Comparison of ENCODE assay signal across 9 cellular contexts in genomic region chr7:134431805-134432204, GRCh38. TPM values are rescaled to one million over a fixed set of nuclear protein-coding genes. Genes with fewer than 3 reads are reported as not detected.
DNase-seq lines count a peak whose midpoint lies in the region; ATAC-seq, FAIRE-seq and TF ChIP-seq lines count a peak whose summit lies in the region.
"Had no signal": no experiment of that assay in that cellular context is flagged by ENCODE, and none has a peak within 500 bp of the region (broad histone marks: within the 10 kb centered on the region; RNA-seq: fewer than 3 reads in every experiment).

No MANE protein-coding gene starts in this region.

- DNase-seq in GM23338 (ENCODE audit: low spot score), result no peak
- peak; percentile 7 for DNase-seq in PC-3
- DNase-seq in endothelial cell of umbilical vein (ENCODE audit: low read depth, low spot score), result no peak
- DNase-seq in psoas muscle, result no peak
- no peak for DNase-seq in NCI-H2107 treated with DMSO at 0.1 percent for 48 hours (lab: John Stamatoyannopoulos, UW; ENCODE audit: unreplicated experiment)

- CTCF ChIA-PET in PC-3 (lab: Charles Lee) (interaction anchor here (0.5 to 2.5 kb wide), 16 partner anchors 11 to 201 kb away, joined by 3 to 47 read pairs (median 5); no protein-coding TSS in a partner anchor), endothelial cell of umbilical vein (lab: Charles Lee) (interaction anchor here (0.7 to 2.6 kb wide), 32 partner anchors 9 to 504 kb away, joined by 3 to 224 read pairs (median 10); partner anchors contain the start of genes AKR1B1, AKR1B10, AKR1B15 and SLC35B4)

- H3K9ac ChIP-seq in PC-3 (ENCODE audit: low read length) (peak overlapping the region; percentile 67), endothelial cell of umbilical vein (replicated peaks; ENCODE audit: extremely low read depth, insufficient read depth, low read length) (peak overlapping the region; percentile 19)

- peak overlapping the region; percentile 81; the same call in 2 of the 3 replicates for H3K4me3 Mint-ChIP-seq in GM23338

- TF ChIP-seq CTCF in GM23338 (conservative IDR thresholded peaks at IDR 0.05; ENCODE audit: low read depth in 2 of 2) (no peak), PC-3 (conservative IDR thresholded peaks at IDR 0.05; ENCODE audit: low read depth, low read length) (no peak), endothelial cell of umbilical vein (IDR thresholded peaks at IDR 0.05; ENCODE audit: extremely low read depth in 1 of 2, insufficient read depth in 1 of 2, low read depth in 1 of 2, low read length in 2 of 2) (no peak), psoas muscle (IDR thresholded peaks at IDR 0.05) (no peak)

- no peaks in the 10 kb centered on the region for H3F3A ChIP-seq in GM23338 (replicated peaks; ENCODE audit: low read depth)
- no peaks in the 10 kb centered on the region for H3F3A ChIP-seq in PC-3 (ENCODE audit: low read length, unreplicated experiment)

- no peak for FAIRE-seq in endothelial cell of umbilical vein (lab: Jason Lieb, UNC)

- BruUV-seq in PC-3 (replicated peaks; lab: Mats Ljungman, UMichigan) (TSS peak; percentile 68), endothelial cell of umbilical vein (replicated peaks; lab: Mats Ljungman, UMichigan) (no TSS peak)

- H3K4me3 ChIP-seq in GM23338 (peak overlapping the region; percentile 62), PC-3 (ENCODE audit: low read length) (peak overlapping the region; percentile 72), endothelial cell of umbilical vein (replicated peaks in 1 of 3; ENCODE audit: insufficient read depth in 1 of 3, low read depth in 1 of 3, low read length in 3 of 3) (peak overlapping the region in 1 of 3 experiments; percentile 44), psoas muscle (peak overlapping the region; percentile 62)

- H3K36me3 Mint-ChIP-seq in GM23338 (ENCODE audit: low read depth), result no peaks in the 10 kb centered on the region

- peaks cover 5% of the 10 kb centered on the region; the same call in 1 of the 2 replicates for H3K4me1 ChIP-seq in GM23338 (ENCODE audit: insufficient read depth)
- peaks cover 28% of the 10 kb centered on the region for H3K4me1 ChIP-seq in PC-3 (ENCODE audit: insufficient read depth, low read length)
- peaks cover 9% of the 10 kb centered on the region for H3K4me1 ChIP-seq in endothelial cell of umbilical vein (ENCODE audit: control insufficient read depth, extremely low read depth, insufficient read depth, low read length)
- H3K4me1 ChIP-seq in psoas muscle, result peaks cover 7% of the 10 kb centered on the region

- H3K9me3 ChIP-seq in PC-3 (ENCODE audit: low read length) (no peaks in the 10 kb centered on the region), endothelial cell of umbilical vein (replicated peaks; ENCODE audit: control insufficient read depth, insufficient read depth, low read length) (no peaks in the 10 kb centered on the region), psoas muscle (no peaks in the 10 kb centered on the region)
- H3K9me3 ChIP-seq: neutrophil had no signal

- no peaks in the 10 kb centered on the region; the same call in 2 of the 3 replicates for H3K9me3 Mint-ChIP-seq in GM23338

- H3K27me3 ChIP-seq in GM23338 (ENCODE audit: insufficient read depth), result no peaks in the 10 kb centered on the region
- no peaks in the 10 kb centered on the region for H3K27me3 ChIP-seq in PC-3 (ENCODE audit: low read length)
- no peaks in the 10 kb centered on the region for H3K27me3 ChIP-seq in endothelial cell of umbilical vein (ENCODE audit: control insufficient read depth in 2 of 2, insufficient read depth in 2 of 2, low read length in 2 of 2)
- H3K27me3 ChIP-seq in psoas muscle (ENCODE audit: insufficient read depth in 3 of 3, low read length in 2 of 3), result no peaks in the 10 kb centered on the region

- no peaks in the 10 kb centered on the region; the same call in 1 of the 3 replicates for H3K4me1 Mint-ChIP-seq in GM23338

- no peak overlapping the region for H3K27ac Mint-ChIP-seq in GM23338

- H3K9me2 ChIP-seq in GM23338 (ENCODE audit: insufficient read depth) (no peaks in the 10 kb centered on the region), PC-3 (replicated peaks; ENCODE audit: low read length) (no peaks in the 10 kb centered on the region)

- no peak for TF ChIP-seq POLR2A in endothelial cell of umbilical vein (IDR thresholded peaks at IDR 0.05; ENCODE audit: low read depth, low read length)

- intact Hi-C loops in PC-3 (cut with micrococcal nuclease), result loop anchor here (2.0 to 10.0 kb wide), 2 partner anchors 175 to 523 kb away; no protein-coding TSS in a partner anchor
- intact Hi-C loops in endothelial cell of umbilical vein (cut with micrococcal nuclease), result loop anchor here (1.0 to 10.0 kb wide), 8 partner anchors 27 to 523 kb away; partner anchors contain the start of gene AKR1B1
- intact Hi-C loops in psoas muscle (cut with DNase I), result loop anchor here (1.0 to 5.0 kb wide), 5 partner anchors 81 to 175 kb away; no protein-coding TSS in a partner anchor

- H3K79me2 ChIP-seq in GM23338 (replicated peaks; ENCODE audit: insufficient read depth) (no peaks in the 10 kb centered on the region), PC-3 (ENCODE audit: low read length) (no peaks in the 10 kb centered on the region), endothelial cell of umbilical vein (ENCODE audit: control insufficient read depth, insufficient read depth, low read length) (no peaks in the 10 kb centered on the region)

- H2AFZ ChIP-seq in GM23338 (peak overlapping the region; percentile 90), PC-3 (ENCODE audit: low read length) (peak overlapping the region; percentile 95), endothelial cell of umbilical vein (ENCODE audit: low read depth, low read length) (peak overlapping the region; percentile 95)

- H3K27ac ChIP-seq in GM23338 (ENCODE audit: low read depth) (no peak overlapping the region), PC-3 (ENCODE audit: low read length) (peak overlapping the region; percentile 56; the same call in 1 of the 2 replicates), endothelial cell of umbilical vein (ENCODE audit: insufficient read depth, low read depth, low read length) (peak overlapping the region; percentile 45), psoas muscle (peak overlapping the region; percentile 82)
- H3K27ac ChIP-seq: neutrophil had no signal

- H3K27me3 Mint-ChIP-seq in GM23338 (ENCODE audit: insufficient read depth, low read depth, poor library complexity), result no peaks in the 10 kb centered on the region

- 64 to 68% (median 65%) methylated on average over 12 of the region's 12 CpGs for WGBS in psoas muscle, 3 donors

- dilution Hi-C loops in endothelial cell of umbilical vein (cut with MboI; ENCODE audit: extremely low pct_ligation_motif_present, low sequenced_read_pairs), result no loop called here

- no peaks in the 10 kb centered on the region for H4K20me1 ChIP-seq in GM23338 (replicated peaks; ENCODE audit: insufficient read depth)
- no peaks in the 10 kb centered on the region for H4K20me1 ChIP-seq in PC-3 (ENCODE audit: low read length)
- no peaks in the 10 kb centered on the region for H4K20me1 ChIP-seq in endothelial cell of umbilical vein (replicated peaks; ENCODE audit: control insufficient read depth, extremely low read depth, insufficient read depth, low read length)

- H3K36me3 ChIP-seq in GM23338 (ENCODE audit: insufficient read depth) (no peaks in the 10 kb centered on the region), PC-3 (ENCODE audit: low read depth, low read length) (no peaks in the 10 kb centered on the region), endothelial cell of umbilical vein (ENCODE audit: control insufficient read depth in 2 of 2, extremely low read depth in 1 of 2, insufficient read depth in 2 of 2, low read length in 2 of 2) (no peaks in the 10 kb centered on the region), psoas muscle (ENCODE audit: insufficient read depth in 1 of 2, low read depth in 1 of 2) (no peaks in the 10 kb centered on the region)
- H3K36me3 ChIP-seq: neutrophil had no signal

- POLR2A ChIA-PET in PC-3 (lab: Charles Lee; ENCODE audit: unreplicated experiment), result interaction anchor here (0.6 to 1.0 kb wide), 2 partner anchors 81 to 212 kb away, joined by 3 read pairs; no protein-coding TSS in a partner anchor
- POLR2A ChIA-PET in endothelial cell of umbilical vein (lab: Charles Lee), result no interaction called here

- no peak for ATAC-seq in GM23338
- ATAC-seq in PC-3, result peak; percentile 3; the same call in 1 of the 2 replicates
- ATAC-seq in psoas muscle, result no peak
- no peak for ATAC-seq in HG03571 (IDR thresholded peaks at IDR 0.05; ENCODE audit: unreplicated experiment)
- ATAC-seq in GM21825 (IDR thresholded peaks at IDR 0.05; ENCODE audit: unreplicated experiment), result no peak
- ATAC-seq in GM21526 (IDR thresholded peaks at IDR 0.05; ENCODE audit: low FRiP score, unreplicated experiment), result no peak

- H3K9me1 ChIP-seq in endothelial cell of umbilical vein (replicated peaks; ENCODE audit: control insufficient read depth, extremely low read depth, insufficient read depth, low read length), result no peaks in the 10 kb centered on the region

- H3K4me2 ChIP-seq in GM23338, result peak overlapping the region; percentile 84
- H3K4me2 ChIP-seq in PC-3 (ENCODE audit: low read length), result peak overlapping the region; percentile 98
- H3K4me2 ChIP-seq in endothelial cell of umbilical vein (ENCODE audit: insufficient read depth, low read length), result peak overlapping the region; percentile 46

TF ChIP-seq in endothelial cell of umbilical vein, 7 proteins besides CTCF, POLR2A, EP300 and RAD21 (continues in another document):
- TF ChIP-seq POLR2AphosphoS5 (IDR thresholded peaks at IDR 0.05; ENCODE audit: insufficient read depth, low read depth, low read length), result no peak
- no peak for TF ChIP-seq FOS (IDR thresholded peaks at IDR 0.05; ENCODE audit: borderline replicate concordance, insufficient read depth, low read length)
- TF ChIP-seq MYC (IDR thresholded peaks at IDR 0.05; ENCODE audit: low read depth, low read length), result no peak
- TF ChIP-seq GATA2 (IDR thresholded peaks at IDR 0.05; ENCODE audit: insufficient read depth, insufficient read length, low read depth, low read length), result no peak

RNA-seq across cellular contexts. Expression of gene AKR1B1, which starts 27.1 kb away (rescaled TPM):
- 132 and 153 TPM in 2 replicates for total RNA-seq in GM23338 (2014; rRNA removed; shearing (Covaris generic))
- polyA plus RNA-seq in GM23338 (2016; fragmentation: Nextera tagmentation; extraction: Ambion mirVana) (138 and 154 TPM in 2 replicates), endothelial cell of umbilical vein (171 and 193 TPM in 2 replicates), psoas muscle (100 to 1,000 TPM; 147 to 274 (median 216) TPM)
- total RNA-seq in PC-3 (2014; rRNA removed) (1.6 TPM in 1 of 2 replicates, not detected in the other), endothelial cell of umbilical vein (159 and 160 TPM in 2 replicates), psoas muscle (100 to 1,000 TPM; 188 to 266 (median 197) TPM)
- 226 and 232 TPM in 2 replicates for polyA plus RNA-seq in endothelial cell of umbilical vein (2011; cell fraction: cytosol; rRNA removed)
- 192 and 208 TPM in 2 replicates for polyA plus RNA-seq in endothelial cell of umbilical vein (2011; cell fraction: nucleus; rRNA removed)
- 121 and 184 TPM in 2 replicates for polyA plus RNA-seq in endothelial cell of umbilical vein (2012)
- 99.0 and 101 TPM in 2 replicates for polyA minus RNA-seq in endothelial cell of umbilical vein
- 99.2 TPM for polyA minus RNA-seq in endothelial cell of umbilical vein (2011; cell fraction: cytosol; rRNA and poly(A)+ RNA removed)
- polyA minus RNA-seq in endothelial cell of umbilical vein (2011; cell fraction: nucleus; rRNA and poly(A)+ RNA removed), result 29.8 and 46.5 TPM in 2 replicates

Comparison
In these comparisons a context has a peak if more than half of its experiments do, and no peak if none do; other contexts are left out.
1. H3K4me2 ChIP-seq: peak in every context shown above with its lines; median percentile 98 in PC-3; 84 in GM23338; 46 in endothelial cell of umbilical vein.
2. RNA of gene AKR1B1, which starts 27.1 kb away (total RNA-seq): 188 to 266 TPM in psoas muscle, 159 to 160 TPM in endothelial cell of umbilical vein and 132 to 153 TPM in GM23338; 1.6 TPM in PC-3; every median in the first group is over 10 times any median in the second.
3. Peak in every context shown above with its lines, with median percentiles within 50 percentile points of each other: H2AFZ ChIP-seq.